Comparison of ENCODE assay signal across 22 cellular contexts in the genomic region with DNA sequence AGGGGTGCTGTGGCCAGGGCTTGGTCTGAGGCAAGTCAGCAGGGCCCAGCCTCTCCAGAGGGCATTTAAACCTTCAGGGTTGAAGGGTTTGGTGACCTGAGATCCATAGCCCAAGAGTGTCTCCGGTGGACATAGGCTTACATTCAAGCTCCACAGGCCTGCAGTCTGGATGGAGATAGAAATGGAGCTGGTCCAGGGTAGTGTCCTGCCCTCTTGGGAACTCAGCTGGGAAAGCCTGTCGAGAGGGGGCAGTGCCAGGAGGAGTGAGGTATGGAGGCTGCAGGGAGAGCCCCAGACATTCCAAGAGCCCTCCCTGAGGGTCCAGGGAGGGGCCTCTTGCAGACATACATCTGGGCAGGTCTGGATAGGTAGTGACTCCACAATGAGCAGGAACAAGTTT.
DNase-seq lines count a peak whose midpoint lies in the region; ATAC-seq and TF ChIP-seq lines count a peak whose summit lies in the region.
"Had no signal": no experiment of that assay in that cellular context is flagged by ENCODE, and none has a peak within 500 bp of the region (broad histone marks: within the 10 kb centered on the region; RNA-seq: fewer than 3 reads in every experiment).

No MANE protein-coding gene starts in this region.

- H3K4me3 ChIP-seq in testis = no peak overlapping the region
- H3K4me3 ChIP-seq: left ventricle myocardium inferior, prostate gland, tibial artery had no signal

- CTCF ChIA-PET in GM10248 (lab: Yijun Ruan, JAX) = no interaction called here

- H3K27ac ChIP-seq in VCaP = no peak overlapping the region
- H3K27ac ChIP-seq in testis = no peak overlapping the region
- H3K27ac ChIP-seq: left ventricle myocardium inferior, prostate gland, tibial artery had no signal

- no peak for ATAC-seq in GM18907 (IDR thresholded peaks at IDR 0.05; ENCODE audit: unreplicated experiment)
- ATAC-seq: effector memory CD8-positive, alpha-beta T cell had no signal

- H3K4me1 ChIP-seq in testis = no peaks in the 10 kb centered on the region
- H3K4me1 ChIP-seq: prostate gland, tibial artery had no signal

- intact Hi-C loops in testis (cut with DNase I; ENCODE audit: low total_unique reads) = no loop called here

- POLR2A ChIA-PET in GM10248 (lab: Yijun Ruan, JAX) = no interaction called here

- DNase-seq in DMS53 (lab: John Stamatoyannopoulos, UW) = peak; percentile 37
- no peak for DNase-seq in DMS53 treated with DMSO at 0.1 percent for 48 hours (lab: John Stamatoyannopoulos, UW; ENCODE audit: unreplicated experiment)
- peak; percentile 16 for DNase-seq in iPS-NIHi7 (ENCODE audit: extremely low spot score)
- peak; percentile 6 for DNase-seq in testis
- no peak for DNase-seq in GM10248 (ENCODE audit: extremely low spot score)
- no peak for DNase-seq in cortex of kidney (lab: John Stamatoyannopoulos, UW)
- DNase-seq: 8988T; activated B cell treated with CpG ODN at 0.5 μM for 24 hours; cerebellar nuclear complex; effector memory CD8-positive, alpha-beta T cell; GF-D8; GOT3; KG1; left ventricle myocardium inferior; NCI-H187 treated with DMSO at 0.1 percent for 48 hours; stimulated activated CD4-positive, alpha-beta T cell treated with anti-CD3 and anti-CD28 coated beads, Interleukin-1b, Interleukin-23, amount 100 ng/mL, for 48 hours; stimulated activated naive CD4-positive, alpha-beta T cell treated with Interleukin-2 at 50 U/mL for 16 hours had no signal

- WGBS in testis, 2 donors = 75 to 83% methylated on average over 2 of the region's 2 CpGs

- no peak for TF ChIP-seq POLR2A in testis (IDR thresholded peaks at IDR 0.05)

- H3K9me3 ChIP-seq in testis = no peaks in the 10 kb centered on the region
- H3K9me3 ChIP-seq: BE2C, left ventricle myocardium inferior, prostate gland, tibial artery had no signal

- H3K36me3 ChIP-seq in testis (ENCODE audit: low read depth, missing control alignments) = no peaks in the 10 kb centered on the region
- H3K36me3 ChIP-seq: BE2C, left ventricle myocardium inferior, prostate gland, tibial artery had no signal

- H3K27me3 ChIP-seq in testis = no peaks in the 10 kb centered on the region
- H3K27me3 ChIP-seq: BE2C had no signal

- TF ChIP-seq CTCF in VCaP (conservative IDR thresholded peaks at IDR 0.05) (peak; percentile 32; the same call in 1 of the 2 replicates), testis (IDR thresholded peaks at IDR 0.05) (no peak), GM10248 (IDR thresholded peaks at IDR 0.05; ENCODE audit: control extremely low read depth, extremely low read depth, low read depth, missing control alignments) (no peak)

Comparison
In these comparisons a context has a peak if more than half of its experiments do, and no peak if none do; other contexts are left out.
1. DNase-seq: peak in DMS53 (single experiment), iPS-NIHi7 (single experiment) and testis (single experiment); none in DMS53 treated with DMSO at 0.1 percent for 48 hours (single experiment), GM10248 (single experiment) and cortex of kidney (single experiment).